18 cellular contexts compared by ENCODE assay signal in genomic region chr1:238738942-238739341, GRCh38.
DNase-seq lines count a peak whose midpoint lies in the region; ATAC-seq and TF ChIP-seq lines count a peak whose summit lies in the region.
"Had no signal": no experiment of that assay in that cellular context is flagged by ENCODE, and none has a peak within 500 bp of the region (broad histone marks: within the 10 kb centered on the region; RNA-seq: fewer than 3 reads in every experiment).

No MANE protein-coding gene starts in this region.

- no peak overlapping the region for H2AK5ac ChIP-seq in neuronal stem cell (ENCODE audit: low read depth, low read length)

- H3K27me3 ChIP-seq in neuronal stem cell (ENCODE audit: control insufficient read depth in 3 of 3, insufficient read depth in 3 of 3, low read depth in 1 of 3, low read length in 3 of 3) (no peaks in the 10 kb centered on the region), breast epithelium (no peaks in the 10 kb centered on the region)

- intact Hi-C loops in breast epithelium (cut with DNase I; ENCODE audit: low total_unique reads) = no loop called here

- H4K91ac ChIP-seq in neuronal stem cell (ENCODE audit: low read depth, low read length, poor library complexity) = no peak overlapping the region

- H2BK5ac ChIP-seq in neuronal stem cell (ENCODE audit: low read length) = no peak overlapping the region

- WGBS in neuronal stem cell (ENCODE audit: extremely low coverage in 2 of 2, insufficient read length in 2 of 2, insufficient replicate concordance in 1 of 2), 2 donors = no CpG with 5 or more reads among the region's 2 CpGs

- no peak overlapping the region for H3K18ac ChIP-seq in neuronal stem cell (ENCODE audit: low read length)

- no peak overlapping the region for H3K14ac ChIP-seq in neuronal stem cell (ENCODE audit: low read length)

- no peak overlapping the region for H3K4me2 ChIP-seq in neuronal stem cell (ENCODE audit: insufficient read depth, low read length, poor library complexity, severe bottlenecking)

- no peak for TF ChIP-seq CTCF in AG04449 (IDR thresholded peaks at IDR 0.05; ENCODE audit: insufficient read depth, low read length, missing control alignments)
- no peak for TF ChIP-seq CTCF in fibroblast of the aortic adventitia (IDR thresholded peaks at IDR 0.05; ENCODE audit: insufficient read depth, low read length)
- TF ChIP-seq CTCF in breast epithelium (IDR thresholded peaks at IDR 0.05) = no peak

- no peak for TF ChIP-seq POLR2A in breast epithelium (IDR thresholded peaks at IDR 0.05)

- H3K79me1 ChIP-seq in neuronal stem cell (ENCODE audit: low read depth, low read length) = no peaks in the 10 kb centered on the region

- H3K4ac ChIP-seq in neuronal stem cell (ENCODE audit: low read length) = no peak overlapping the region

- no peak overlapping the region for H2BK15ac ChIP-seq in neuronal stem cell (ENCODE audit: low read length)

- no peak overlapping the region for H2BK12ac ChIP-seq in neuronal stem cell (ENCODE audit: low read length)

- H3K23ac ChIP-seq in neuronal stem cell (ENCODE audit: low read depth, low read length, poor library complexity) = no peak overlapping the region

- ATAC-seq in SK-N-SH treated with all-trans-retinoic acid at 6 μM for 48 hours (no peak), HG02938 (IDR thresholded peaks at IDR 0.05; ENCODE audit: unreplicated experiment) (no peak)
- ATAC-seq: Panc1 had no signal

- peak overlapping the region; percentile 81 for H2AFZ ChIP-seq in neuronal stem cell (ENCODE audit: low read length)

- H3K9ac ChIP-seq in neuronal stem cell (ENCODE audit: low read depth, low read length, poor library complexity) = no peak overlapping the region

- H3K9me3 ChIP-seq in neuronal stem cell (replicated peaks in 1 of 2; ENCODE audit: control insufficient read depth in 2 of 2, insufficient read depth in 1 of 2, low read depth in 1 of 2, low read length in 2 of 2) = no peaks in the 10 kb centered on the region
- no peaks in the 10 kb centered on the region for H3K9me3 ChIP-seq in breast epithelium

- H4K8ac ChIP-seq in neuronal stem cell (ENCODE audit: low read depth, low read length) = no peak overlapping the region

- CTCF ChIA-PET in AG04449 (lab: Yijun Ruan, JAX) = no interaction called here

- no peak overlapping the region for H2BK120ac ChIP-seq in neuronal stem cell (ENCODE audit: low read depth, low read length)

- H3K36me3 ChIP-seq in neuronal stem cell (replicated peaks in 1 of 2; ENCODE audit: control insufficient read depth in 2 of 2, insufficient read depth in 2 of 2, low read length in 2 of 2) = no peaks in the 10 kb centered on the region
- no peaks in the 10 kb centered on the region for H3K36me3 ChIP-seq in breast epithelium

- no peak overlapping the region for H3K4me3 ChIP-seq in AG04449 (ENCODE audit: low read depth, low read length)
- no peak overlapping the region for H3K4me3 ChIP-seq in fibroblast of the aortic adventitia (ENCODE audit: low read depth, low read length)
- no peak overlapping the region for H3K4me3 ChIP-seq in neuronal stem cell (ENCODE audit: low read length in 2 of 2)
- no peak overlapping the region for H3K4me3 ChIP-seq in breast epithelium

- POLR2A ChIA-PET in AG04449 (lab: Yijun Ruan, JAX) = no interaction called here

- H3K27ac ChIP-seq in neuronal stem cell (replicated peaks; ENCODE audit: low read length) (no peak overlapping the region), breast epithelium (no peak overlapping the region)

- H3K4me1 ChIP-seq in neuronal stem cell (ENCODE audit: control insufficient read depth in 2 of 2, insufficient read depth in 1 of 2, low read depth in 1 of 2, low read length in 2 of 2) = no peaks in the 10 kb centered on the region
- H3K4me1 ChIP-seq in breast epithelium = no peaks in the 10 kb centered on the region

- DNase-seq in AG04449 (ENCODE audit: low read depth, low spot score) (peak; percentile 7), NCI-H446 (lab: John Stamatoyannopoulos, UW) (peak; percentile 34 to 52), fibroblast of the aortic adventitia (ENCODE audit: low read depth) (peak; percentile 16), neuronal stem cell (ENCODE audit: low spot score) (no peak), Ammon's horn (ENCODE audit: low spot score) (no peak), breast epithelium (ENCODE audit: low spot score in 2 of 2) (no peak)
- DNase-seq: AML-193; CD4-positive, CD25-positive, alpha-beta regulatory T cell; DMS53; GOT3; KBM-7; NCI-H1048; NCI-H2107; NCI-H345; SHP77 had no signal

TF ChIP-seq in SK-N-SH treated with all-trans-retinoic acid at 6 μM for 48 hours, 23 proteins besides CTCF, POLR2A, EP300 and RAD21:
- TF ChIP-seq PPARA (CRISPR knock-in tag; IDR thresholded peaks at IDR 0.05; ENCODE audit: borderline replicate concordance) = no peak
- no peak for TF ChIP-seq ISL1 (CRISPR knock-in tag; IDR thresholded peaks at IDR 0.05)
- no peak for TF ChIP-seq POU6F1 (CRISPR knock-in tag; IDR thresholded peaks at IDR 0.05; ENCODE audit: borderline replicate concordance, low read depth)
- no peak for TF ChIP-seq TSHZ2 (CRISPR knock-in tag; IDR thresholded peaks at IDR 0.05)
- no peak for TF ChIP-seq BACH2 (CRISPR knock-in tag; IDR thresholded peaks at IDR 0.05; ENCODE audit: borderline replicate concordance)
- no peak for TF ChIP-seq TCF4 (CRISPR knock-in tag; IDR thresholded peaks at IDR 0.05; ENCODE audit: borderline replicate concordance)
- TF ChIP-seq CSDC2 (CRISPR knock-in tag; IDR thresholded peaks at IDR 0.05) = no peak
- no peak for TF ChIP-seq RARB (CRISPR knock-in tag; IDR thresholded peaks at IDR 0.05)
- no peak for TF ChIP-seq ZFP3 (CRISPR knock-in tag; IDR thresholded peaks at IDR 0.05)
- TF ChIP-seq ZFP30 (CRISPR knock-in tag; IDR thresholded peaks at IDR 0.05) = no peak
- TF ChIP-seq CREB5 (CRISPR knock-in tag; IDR thresholded peaks at IDR 0.05; ENCODE audit: low read depth) = no peak
- no peak for TF ChIP-seq PATZ1 (CRISPR knock-in tag; IDR thresholded peaks at IDR 0.05; ENCODE audit: borderline replicate concordance)
- TF ChIP-seq OSR1 (CRISPR knock-in tag; IDR thresholded peaks at IDR 0.05) = no peak

Comparison
In these comparisons a context has a peak if more than half of its experiments do, and no peak if none do; other contexts are left out.
1. DNase-seq: peak in AG04449 (single experiment), NCI-H446 (2 of 2) and fibroblast of the aortic adventitia (single experiment); none in neuronal stem cell (single experiment), Ammon's horn (single experiment) and breast epithelium (0 of 2).